Comparison of ENCODE assay signal across 30 cellular contexts in the genomic region with DNA sequence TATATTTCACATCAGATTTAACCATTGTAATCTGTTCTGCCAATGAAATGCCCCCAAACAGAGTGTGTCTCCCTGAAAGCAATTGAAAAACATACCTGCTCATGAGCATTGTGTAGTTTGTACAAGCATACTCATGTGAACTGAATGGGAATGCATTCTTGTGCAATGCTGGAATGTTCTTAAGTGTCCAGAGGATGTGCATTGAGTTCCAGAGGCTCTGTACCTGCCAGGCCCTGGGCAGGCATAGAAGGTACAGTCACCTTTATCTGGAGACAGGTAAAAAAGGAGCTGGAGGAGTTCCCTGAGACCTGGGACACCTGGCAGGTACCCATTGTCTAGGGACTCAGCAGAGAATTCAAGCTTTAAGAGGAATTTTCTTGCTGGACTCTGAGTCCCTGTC. TPM values are rescaled to one million over a fixed set of nuclear protein-coding genes. Genes with fewer than 3 reads are reported as not detected.
DNase-seq lines count a peak whose midpoint lies in the region; ATAC-seq and TF ChIP-seq lines count a peak whose summit lies in the region.
"Had no signal": no experiment of that assay in that cellular context is flagged by ENCODE, and none has a peak within 500 bp of the region (broad histone marks: within the 10 kb centered on the region; RNA-seq: fewer than 3 reads in every experiment).

No MANE protein-coding gene starts in this region.

- peaks cover 86% of the 10 kb centered on the region for H3K4me1 ChIP-seq in left ventricle myocardium inferior
- H3K4me1 ChIP-seq in psoas muscle = peaks cover 46% of the 10 kb centered on the region
- H3K4me1 ChIP-seq: Peyer's patch had no signal

- peaks cover 10% of the 10 kb centered on the region for H3K36me3 ChIP-seq in left ventricle myocardium inferior
- peaks cover 0 to 20% of the 10 kb centered on the region in 2 donors for H3K36me3 ChIP-seq in psoas muscle (ENCODE audit: insufficient read depth in 1 of 2, low read depth in 1 of 2)
- H3K36me3 ChIP-seq: Peyer's patch, WERI-Rb-1 had no signal

- H3K9me3 ChIP-seq in left ventricle myocardium inferior (replicated peaks) (no peaks in the 10 kb centered on the region), psoas muscle (no peaks in the 10 kb centered on the region)
- H3K9me3 ChIP-seq: Peyer's patch, SJSA1 had no signal

- H3K27ac ChIP-seq in left ventricle myocardium inferior (replicated peaks) (peak overlapping the region; percentile 96), psoas muscle (peak overlapping the region; percentile 98)
- H3K27ac ChIP-seq: Peyer's patch, SJSA1, WERI-Rb-1 had no signal

- no peak for DNase-seq in left ventricle myocardium inferior
- DNase-seq in cardiac septum (ENCODE audit: low spot score) = no peak
- DNase-seq in epithelial cell of esophagus (ENCODE audit: low read depth) = peak; percentile 60
- no peak for DNase-seq in psoas muscle
- no peak for DNase-seq in HT-29 (ENCODE audit: low spot score)
- no peak for DNase-seq in SHP77 (lab: John Stamatoyannopoulos, UW)
- DNase-seq: activated CD4-positive, alpha-beta T cell treated with anti-CD3 and anti-CD28 coated beads for 4 hours; activated CD8-positive, alpha-beta T cell treated with anti-CD3 and anti-CD28 coated beads, Interleukin-2, amount 10 ng/mL, durations not matched to agents 7 days and 5 days; aorta; CD4-positive, CD25-positive, alpha-beta regulatory T cell; DMS79 treated with DMSO at 0.1 percent for 48 hours; GDM1; immature natural killer cell; naive B cell; NCI-H1436 treated with DMSO at 0.1 percent for 48 hours; NCI-H345; Peyer's patch; T1000; WERI-Rb-1 had no signal

- H3K4me3 ChIP-seq in left ventricle myocardium inferior (peak overlapping the region; percentile 92), epithelial cell of esophagus (ENCODE audit: low read length) (no peak overlapping the region), psoas muscle (peak overlapping the region; percentile 81)
- H3K4me3 ChIP-seq: Peyer's patch had no signal

- intact Hi-C loops in left ventricle myocardium inferior (cut with micrococcal nuclease) = no loop called here
- intact Hi-C loops in cardiac septum (cut with DNase I) = no loop called here
- intact Hi-C loops in psoas muscle (cut with DNase I) = loop anchor here (5.0 kb wide), 1 partner anchor 36 kb away; no protein-coding TSS in a partner anchor

- ATAC-seq in psoas muscle (no peak), HG03439 (IDR thresholded peaks at IDR 0.05; ENCODE audit: unreplicated experiment) (no peak)
- ATAC-seq: activated CD8-positive, alpha-beta T cell treated with anti-CD3 and anti-CD28 coated beads, Interleukin-2, amount 10 ng/mL, durations not matched to agents 7 days and 5 days; activated naive CD4-positive, alpha-beta T cell treated with anti-CD3 and anti-CD28 coated beads, Interleukin-2, amount 50 U/mL, for 72 hours; activated T-helper 17 cell treated with anti-CD3 and anti-CD28 coated beads, Interleukin-2, amount 50 U/mL, for 72 hours; left lobe of liver; stimulated activated effector memory CD8-positive, alpha-beta T cell treated with anti-CD3 and anti-CD28 coated beads, Interleukin-12 subunit alpha, Interleukin-12 subunit beta, amount 100 ng/mL, for 72 hours had no signal

- TF ChIP-seq CTCF in left ventricle myocardium inferior (IDR thresholded peaks at IDR 0.05; ENCODE audit: borderline replicate concordance) (no peak), epithelial cell of esophagus (IDR thresholded peaks at IDR 0.05; ENCODE audit: insufficient read depth, low read depth, low read length, missing control alignments) (no peak), psoas muscle (IDR thresholded peaks at IDR 0.05) (no peak)

- no peaks in the 10 kb centered on the region for H3K27me3 ChIP-seq in left ventricle myocardium inferior (ENCODE audit: low read depth)
- no peaks in the 10 kb centered on the region for H3K27me3 ChIP-seq in psoas muscle (ENCODE audit: insufficient read depth in 3 of 3, low read length in 2 of 3)
- H3K27me3 ChIP-seq: Peyer's patch, SJSA1 had no signal

RNA-seq across cellular contexts. Expression of gene MRAS, which starts 2.8 kb away (rescaled TPM):
- 349 TPM for total RNA-seq in left ventricle myocardium inferior
- total RNA-seq in cardiac septum = 327 TPM
- total RNA-seq in psoas muscle = 100 to 1,000 TPM; 107 to 166 (median 123) TPM
- 10 to 100 TPM; 43.8 to 88.9 (median 62.7) TPM for polyA plus RNA-seq in psoas muscle
- total RNA-seq in HT-29 (2014; rRNA removed; shearing (Covaris generic)) = 1.3 and 2.9 TPM in 2 replicates
- total RNA-seq: activated CD8-positive, alpha-beta T cell treated with anti-CD3 and anti-CD28 coated beads, Interleukin-2, amount 10 ng/mL, durations not matched to agents 7 days and 5 days; CD4-positive, CD25-positive, alpha-beta regulatory T cell had no signal
- polyA plus RNA-seq: CD4-positive, CD25-positive, alpha-beta regulatory T cell; immature natural killer cell had no signal

RNA-seq across cellular contexts. Expression of gene NME9, which starts 21.5 kb away (rescaled TPM):
- total RNA-seq in left ventricle myocardium inferior (not detected), cardiac septum (not detected), psoas muscle (1 to 10 TPM; 1.4 to 3.1 (median 1.7) TPM)
- polyA plus RNA-seq in psoas muscle = under 1 TPM; 0.04 to 0.80 (median 0.68) TPM
- total RNA-seq in HT-29 (2014; rRNA removed; shearing (Covaris generic)) = 0.21 TPM in 1 of 2 replicates, not detected in the other
- total RNA-seq: A673; activated CD8-positive, alpha-beta T cell treated with anti-CD3 and anti-CD28 coated beads, Interleukin-2, amount 10 ng/mL, durations not matched to agents 7 days and 5 days; CD4-positive, CD25-positive, alpha-beta regulatory T cell; fibroblast of lung; left lobe of liver; LHCN-M2; Peyer's patch; posterior vena cava had no signal
- polyA plus RNA-seq: fibroblast of lung, urinary bladder had no signal

Comparison
In these comparisons a context has a peak if more than half of its experiments do, and no peak if none do; other contexts are left out.
1. RNA of gene MRAS, which starts 2.8 kb away (total RNA-seq): 349 TPM in left ventricle myocardium inferior (single experiment), 327 TPM in cardiac septum (single experiment) and 107 to 166 TPM in psoas muscle; 1.3 to 2.9 TPM in HT-29; every median in the first group is over 10 times any median in the second.
2. intact Hi-C loops: an anchor here in psoas muscle (5.0 kb wide); none called in left ventricle myocardium inferior and cardiac septum.